Comparison of ENCODE assay signal across 8 cellular contexts in genomic region chr14:95196268-95196667, GRCh38. TPM values are rescaled to one million over a fixed set of nuclear protein-coding genes. Genes with fewer than 3 reads are reported as not detected.
A peak's percentile ranks its signal among the peaks of the same experiment; 100 is the strongest.
DNase-seq lines count a peak whose midpoint lies in the region; ATAC-seq and TF ChIP-seq lines count a peak whose summit lies in the region.

No MANE protein-coding gene starts in this region.

- H3K27me3 Mint-ChIP-seq in WTC11 (ENCODE audit: low read depth) = no peaks in the 10 kb centered on the region
- H3K27me3 Mint-ChIP-seq in naive thymus-derived CD8-positive, alpha-beta T cell = peaks cover 0 to 6% (median 0%) of the 10 kb centered on the region in 5 donors

- TF ChIP-seq CTCF in GM10266 (IDR thresholded peaks at IDR 0.05; ENCODE audit: control insufficient read depth, insufficient read depth, low read depth, missing control alignments) (peak; percentile 38), WTC11 (IDR thresholded peaks at IDR 0.05) (no peak)

- POLR2A ChIA-PET in WTC11 (lab: Charles Lee) = no interaction called here
- POLR2A ChIA-PET in naive thymus-derived CD8-positive, alpha-beta T cell (lab: Charles Lee) = no interaction called here

- no peaks in the 10 kb centered on the region for H3K9me3 Mint-ChIP-seq in WTC11
- no peaks in the 10 kb centered on the region for H3K9me3 Mint-ChIP-seq in naive thymus-derived CD8-positive, alpha-beta T cell

- H3K4me3 Mint-ChIP-seq in WTC11 = no peak overlapping the region
- no peak overlapping the region for H3K4me3 Mint-ChIP-seq in naive thymus-derived CD8-positive, alpha-beta T cell

- H3K36me3 Mint-ChIP-seq in WTC11 = no peaks in the 10 kb centered on the region
- peaks cover 0 to 2% (median 0%) of the 10 kb centered on the region in 3 donors for H3K36me3 Mint-ChIP-seq in naive thymus-derived CD8-positive, alpha-beta T cell

- ATAC-seq in HG02885 (IDR thresholded peaks at IDR 0.05; ENCODE audit: poor library complexity, unreplicated experiment) = peak; percentile 54
- peak; percentile 44 for ATAC-seq in WTC11
- peak; percentile 52 to 74 for ATAC-seq in naive thymus-derived CD8-positive, alpha-beta T cell

- CTCF ChIA-PET in WTC11 (lab: Charles Lee) = interaction anchor here (0.6 to 1.0 kb wide), 2 partner anchors 22 to 166 kb away, joined by 3 read pairs; no protein-coding TSS in a partner anchor

- H3K4me1 Mint-ChIP-seq in WTC11 = peaks cover 43% of the 10 kb centered on the region
- H3K4me1 Mint-ChIP-seq in naive thymus-derived CD8-positive, alpha-beta T cell = peaks cover 0 to 7% (median 3%) of the 10 kb centered on the region in 4 donors

- H3K27ac Mint-ChIP-seq in WTC11 = no peak overlapping the region; the same call in 1 of the 2 replicates
- H3K27ac Mint-ChIP-seq in naive thymus-derived CD8-positive, alpha-beta T cell = no peak overlapping the region

- peak; percentile 54 for DNase-seq in GM10266 (ENCODE audit: extremely low spot score)
- no peak for DNase-seq in WTC11 (ENCODE audit: low spot score)
- DNase-seq in naive thymus-derived CD8-positive, alpha-beta T cell = peak in 3 of 10 donors; percentile 20 to 43 (median 35)
- no peak for DNase-seq in NCI-H187 (lab: John Stamatoyannopoulos, UW)
- DNase-seq in NCI-H1694 treated with DMSO at 0.1 percent for 48 hours (lab: John Stamatoyannopoulos, UW) = no peak
- DNase-seq in NCI-H2029 (lab: John Stamatoyannopoulos, UW) = no peak
- DNase-seq in NCI-H2107 (lab: John Stamatoyannopoulos, UW) = no peak

TF ChIP-seq in WTC11, 78 proteins besides CTCF, POLR2A, EP300 and RAD21:
- TF ChIP-seq MXD4 (CRISPR knock-in tag; IDR thresholded peaks at IDR 0.05; ENCODE audit: borderline replicate concordance) = no peak
- TF ChIP-seq HMGXB4 (CRISPR knock-in tag; IDR thresholded peaks at IDR 0.05) = no peak
TF ChIP-seq in WTC11: peak in this region for 0.

RNA-seq across cellular contexts. Expression of gene DICER1, which starts 38.9 kb away (rescaled TPM):
- total RNA-seq in WTC11 (2021) = 56.0 to 62.0 TPM (median 56.5 TPM) in 3 replicates
- total RNA-seq in naive thymus-derived CD8-positive, alpha-beta T cell = 10 to 100 TPM; 64.2 to 68.2 TPM
- 10 to 100 TPM in 1 of 3 donors, 1 to 10 TPM in 2; 9.4 to 10.1 (median 10.0) TPM for polyA plus RNA-seq in naive thymus-derived CD8-positive, alpha-beta T cell
